21 cellular contexts compared by ENCODE assay signal in the genomic region with DNA sequence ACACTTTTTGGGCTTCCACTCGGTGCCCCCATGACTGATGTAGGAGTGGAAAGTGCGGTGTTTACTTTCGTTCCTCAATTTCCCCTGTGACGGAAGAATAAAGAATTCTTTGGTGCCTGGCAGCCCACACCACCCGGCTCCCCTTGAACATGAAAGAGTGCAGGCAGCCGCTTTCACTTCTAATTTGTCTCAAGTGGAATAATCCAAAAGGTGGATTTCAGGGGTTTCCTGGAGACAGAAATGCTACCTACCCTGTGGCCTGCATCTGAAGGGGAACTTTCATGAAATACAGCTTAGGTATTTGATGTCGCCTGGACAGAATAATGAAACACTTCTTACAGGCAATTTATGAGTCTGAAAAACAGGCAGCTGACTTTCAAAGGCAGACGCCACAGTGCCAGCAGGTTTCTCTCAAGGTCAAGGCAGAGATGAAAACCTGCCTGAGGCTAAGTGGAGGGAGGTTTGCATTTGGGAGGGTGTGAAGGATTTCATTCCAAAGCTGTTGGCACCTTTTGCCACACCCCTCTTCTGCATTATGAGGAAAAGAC.
A peak's percentile ranks its signal among the peaks of the same experiment; 100 is the strongest.
DNase-seq lines count a peak whose midpoint lies in the region; ATAC-seq and TF ChIP-seq lines count a peak whose summit lies in the region.
"Had no signal": no experiment of that assay in that cellular context is flagged by ENCODE, and none has a peak within 500 bp of the region (broad histone marks: within the 10 kb centered on the region; RNA-seq: fewer than 3 reads in every experiment).

No MANE protein-coding gene starts in this region.

- 80 to 89% methylated on average over 8 of the region's 8 CpGs for WGBS in lung, 2 donors

- H3K36me3 ChIP-seq in lung (ENCODE audit: control insufficient read depth in 2 of 2, insufficient read depth in 2 of 2, low read length in 2 of 2), result no peaks in the 10 kb centered on the region
- H3K36me3 ChIP-seq: BE2C, MG63, SJCRH30 had no signal

- peak; percentile 11 for DNase-seq in activated CD4-positive, alpha-beta T cell treated with anti-CD3 and anti-CD28 coated beads for 36 hours
- no peak for DNase-seq in activated CD4-positive, alpha-beta T cell treated with anti-CD3 and anti-CD28 coated beads for 4 hours
- DNase-seq in stimulated activated naive CD8-positive, alpha-beta T cell treated with anti-CD3 and anti-CD28 coated beads, Interleukin-15, amount 100 ng/mL, for 72 hours, result no peak
- no peak for DNase-seq in stimulated activated naive CD8-positive, alpha-beta T cell treated with anti-CD3 and anti-CD28 coated beads, Interleukin-15, Interleukin-2, amounts not matched to agents 100 U/mL and 50 U/mL, for 24 hours
- DNase-seq in lung (ENCODE audit: low spot score) (peak; percentile 4), NCI-H187 treated with DMSO at 0.1 percent for 48 hours (lab: John Stamatoyannopoulos, UW) (no peak), epidermal melanocyte (ENCODE audit: insufficient read length, low spot score) (no peak), hippocampal formation (lab: John Stamatoyannopoulos, UW) (no peak)
- DNase-seq: 8988T; BE2C; CD4-positive, alpha-beta T cell; DMS53; H9; Karpas-422; MG63; NCI-H1092; NCI-H1694; NCI-H446 treated with DMSO at 0.1 percent for 48 hours; NCI-H82; PC-3; SJCRH30 had no signal

- H3K4me1 ChIP-seq in lung (ENCODE audit: control insufficient read depth in 2 of 2, insufficient read depth in 2 of 2, low read length in 2 of 2), result peaks cover 0 to 7% of the 10 kb centered on the region in 2 donors
- H3K4me1 ChIP-seq: BE2C, SJCRH30 had no signal

- no peaks in the 10 kb centered on the region for H3K9me3 ChIP-seq in lung (ENCODE audit: control insufficient read depth in 2 of 2, insufficient read depth in 1 of 2, low read length in 1 of 2)
- H3K9me3 ChIP-seq: BE2C, SJCRH30 had no signal

- intact Hi-C loops in activated CD4-positive, alpha-beta T cell treated with anti-CD3 and anti-CD28 coated beads for 36 hours (cut with DNase I, micrococcal nuclease), result no loop called here

- CTCF ChIA-PET in activated CD4-positive, alpha-beta T cell treated with anti-CD3 and anti-CD28 coated beads for 36 hours (lab: Charles Lee), result interaction anchor here (0.5 to 1.6 kb wide), 4 partner anchors 9 to 127 kb away, joined by 3 to 6 read pairs (median 4); no protein-coding TSS in a partner anchor

- H3K27ac ChIP-seq in lung (ENCODE audit: low read depth in 1 of 2, low read length in 1 of 2), result no peak overlapping the region
- H3K27ac ChIP-seq: SJCRH30 had no signal

- peaks cover 3% of the 10 kb centered on the region for H3K4me1 Mint-ChIP-seq in activated CD4-positive, alpha-beta T cell treated with anti-CD3 and anti-CD28 coated beads for 36 hours
- no peaks in the 10 kb centered on the region for H3K4me1 Mint-ChIP-seq in stimulated activated naive CD8-positive, alpha-beta T cell treated with anti-CD3 and anti-CD28 coated beads, Interleukin-15, amount 100 ng/mL, for 72 hours
- H3K4me1 Mint-ChIP-seq: H9 had no signal

- no peaks in the 10 kb centered on the region for H3K27me3 ChIP-seq in lung (ENCODE audit: control insufficient read depth, insufficient read depth)
- H3K27me3 ChIP-seq: BE2C, MG63 had no signal

- H3K4me3 Mint-ChIP-seq in activated CD4-positive, alpha-beta T cell treated with anti-CD3 and anti-CD28 coated beads for 36 hours, result no peak overlapping the region
- H3K4me3 Mint-ChIP-seq in stimulated activated naive CD8-positive, alpha-beta T cell treated with anti-CD3 and anti-CD28 coated beads, Interleukin-15, amount 100 ng/mL, for 72 hours, result no peak overlapping the region
- H3K4me3 Mint-ChIP-seq: CD4-positive, alpha-beta T cell; H9 had no signal

- POLR2A ChIA-PET in activated CD4-positive, alpha-beta T cell treated with anti-CD3 and anti-CD28 coated beads for 36 hours (lab: Charles Lee), result interaction anchor here (0.6 kb wide), 1 partner anchor 55 kb away, joined by 3 read pairs; no protein-coding TSS in a partner anchor

- no peak for TF ChIP-seq CTCF in lung (IDR thresholded peaks at IDR 0.05; ENCODE audit: control extremely low read depth, extremely low read depth)

- H3K9me3 Mint-ChIP-seq in activated CD4-positive, alpha-beta T cell treated with anti-CD3 and anti-CD28 coated beads for 36 hours (ENCODE audit: low read depth), result peaks cover 3% of the 10 kb centered on the region
- no peaks in the 10 kb centered on the region for H3K9me3 Mint-ChIP-seq in stimulated activated naive CD8-positive, alpha-beta T cell treated with anti-CD3 and anti-CD28 coated beads, Interleukin-15, amount 100 ng/mL, for 72 hours

- no peak overlapping the region for H3K27ac Mint-ChIP-seq in activated CD4-positive, alpha-beta T cell treated with anti-CD3 and anti-CD28 coated beads for 36 hours
- no peak overlapping the region for H3K27ac Mint-ChIP-seq in stimulated activated naive CD8-positive, alpha-beta T cell treated with anti-CD3 and anti-CD28 coated beads, Interleukin-15, amount 100 ng/mL, for 72 hours
- H3K27ac Mint-ChIP-seq: CD4-positive, alpha-beta T cell; H9 had no signal

- no peak overlapping the region for H3K4me3 ChIP-seq in lung
- H3K4me3 ChIP-seq: MG63, SJCRH30 had no signal

- no peaks in the 10 kb centered on the region for H3K27me3 Mint-ChIP-seq in activated CD4-positive, alpha-beta T cell treated with anti-CD3 and anti-CD28 coated beads for 36 hours
- no peaks in the 10 kb centered on the region for H3K27me3 Mint-ChIP-seq in stimulated activated naive CD8-positive, alpha-beta T cell treated with anti-CD3 and anti-CD28 coated beads, Interleukin-15, amount 100 ng/mL, for 72 hours
- H3K27me3 Mint-ChIP-seq: CD4-positive, alpha-beta T cell had no signal

- ATAC-seq in activated CD4-positive, alpha-beta T cell treated with anti-CD3 and anti-CD28 coated beads for 36 hours, result peak; percentile 44
- peak; percentile 26 for ATAC-seq in stimulated activated naive CD8-positive, alpha-beta T cell treated with anti-CD3 and anti-CD28 coated beads, Interleukin-15, amount 100 ng/mL, for 72 hours
- no peak for ATAC-seq in stimulated activated naive CD8-positive, alpha-beta T cell treated with anti-CD3 and anti-CD28 coated beads, Interleukin-15, Interleukin-2, amounts not matched to agents 100 U/mL and 50 U/mL, for 24 hours
- no peak for ATAC-seq in lung (ENCODE audit: insufficient read depth, low FRiP score)
- ATAC-seq: PC-3 had no signal

- H3K36me3 Mint-ChIP-seq in activated CD4-positive, alpha-beta T cell treated with anti-CD3 and anti-CD28 coated beads for 36 hours (ENCODE audit: low read depth), result no peaks in the 10 kb centered on the region

Comparison
In these comparisons a context has a peak if more than half of its experiments do, and no peak if none do; other contexts are left out.
1. ATAC-seq: peak in activated CD4-positive, alpha-beta T cell treated with anti-CD3 and anti-CD28 coated beads for 36 hours (single experiment) and stimulated activated naive CD8-positive, alpha-beta T cell treated with anti-CD3 and anti-CD28 coated beads, Interleukin-15, amount 100 ng/mL, for 72 hours (single experiment); none in stimulated activated naive CD8-positive, alpha-beta T cell treated with anti-CD3 and anti-CD28 coated beads, Interleukin-15, Interleukin-2, amounts not matched to agents 100 U/mL and 50 U/mL, for 24 hours (single experiment) and lung (single experiment).
2. DNase-seq: peak in activated CD4-positive, alpha-beta T cell treated with anti-CD3 and anti-CD28 coated beads for 36 hours (single experiment) and lung (single experiment); none in activated CD4-positive, alpha-beta T cell treated with anti-CD3 and anti-CD28 coated beads for 4 hours (0 of 2), stimulated activated naive CD8-positive, alpha-beta T cell treated with anti-CD3 and anti-CD28 coated beads, Interleukin-15, amount 100 ng/mL, for 72 hours (0 of 2), stimulated activated naive CD8-positive, alpha-beta T cell treated with anti-CD3 and anti-CD28 coated beads, Interleukin-15, Interleukin-2, amounts not matched to agents 100 U/mL and 50 U/mL, for 24 hours (single experiment), NCI-H187 treated with DMSO at 0.1 percent for 48 hours (single experiment), epidermal melanocyte (single experiment) and hippocampal formation (0 of 2).